Comparison of ENCODE assay signal across 1 cellular context in the genomic region with DNA sequence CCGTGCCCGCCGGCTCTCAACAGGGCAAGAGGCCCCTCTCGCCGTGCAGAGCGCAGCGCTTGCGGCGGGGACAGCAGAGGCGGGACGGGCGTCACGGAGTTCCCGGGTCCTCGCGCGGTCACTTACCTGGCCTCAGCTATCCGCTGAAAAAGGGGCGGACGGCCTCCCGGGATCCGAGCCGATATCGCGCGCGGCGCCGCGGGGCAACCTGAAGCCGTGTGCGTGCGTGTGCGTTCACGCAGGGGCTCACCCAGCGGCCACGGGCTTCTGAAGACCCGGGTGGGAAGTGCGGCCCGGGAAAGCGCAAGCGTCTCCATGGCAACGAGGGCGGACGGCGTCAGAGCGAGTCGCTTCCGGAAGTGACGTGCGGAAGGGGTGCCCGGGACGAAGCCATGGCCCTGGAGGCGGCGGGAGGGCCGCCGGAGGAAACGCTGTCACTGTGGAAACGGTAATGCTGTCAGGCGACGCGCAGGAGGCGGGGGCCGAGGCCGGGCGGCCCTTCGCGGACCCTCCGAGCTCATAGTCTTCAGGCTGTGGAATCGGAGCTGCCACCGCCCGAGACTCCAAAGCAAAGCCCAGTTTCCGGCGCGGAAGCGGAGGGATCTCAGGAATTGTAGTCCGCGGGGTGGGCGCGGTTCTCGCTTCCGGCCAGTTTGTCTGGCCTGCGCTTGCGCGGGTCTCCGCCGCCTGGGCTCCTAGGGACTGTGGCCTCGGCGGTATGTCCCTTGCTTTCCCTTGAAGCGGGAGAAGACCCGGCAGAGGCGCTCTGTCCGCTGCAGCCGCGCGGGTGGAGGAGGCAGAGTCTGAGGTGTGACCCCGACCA.
A peak's percentile ranks its signal among the peaks of the same experiment; 100 is the strongest.
TF ChIP-seq lines count a peak whose summit lies in the region.

A gene (plus strand): TSS at position 365 of the 823 bp plus-strand sequence. CDS start 28 bp downstream, at position 393.

TF ChIP-seq in HepG2, 621 proteins besides CTCF, POLR2A, EP300 and RAD21 (continued from another document and continues in another):
- TF ChIP-seq, protein P1, sequence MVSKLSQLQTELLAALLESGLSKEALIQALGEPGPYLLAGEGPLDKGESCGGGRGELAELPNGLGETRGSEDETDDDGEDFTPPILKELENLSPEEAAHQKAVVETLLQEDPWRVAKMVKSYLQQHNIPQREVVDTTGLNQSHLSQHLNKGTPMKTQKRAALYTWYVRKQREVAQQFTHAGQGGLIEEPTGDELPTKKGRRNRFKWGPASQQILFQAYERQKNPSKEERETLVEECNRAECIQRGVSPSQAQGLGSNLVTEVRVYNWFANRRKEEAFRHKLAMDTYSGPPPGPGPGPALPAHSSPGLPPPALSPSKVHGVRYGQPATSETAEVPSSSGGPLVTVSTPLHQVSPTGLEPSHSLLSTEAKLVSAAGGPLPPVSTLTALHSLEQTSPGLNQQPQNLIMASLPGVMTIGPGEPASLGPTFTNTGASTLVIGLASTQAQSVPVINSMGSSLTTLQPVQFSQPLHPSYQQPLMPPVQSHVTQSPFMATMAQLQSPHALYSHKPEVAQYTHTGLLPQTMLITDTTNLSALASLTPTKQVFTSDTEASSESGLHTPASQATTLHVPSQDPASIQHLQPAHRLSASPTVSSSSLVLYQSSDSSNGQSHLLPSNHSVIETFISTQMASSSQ (IDR thresholded peaks at IDR 0.05; ENCODE audit: low read depth) = peak; percentile 46; the same call in 1 of the 2 replicates
- TF ChIP-seq, protein P1 (CRISPR knock-in tag; IDR thresholded peaks at IDR 0.05; ENCODE audit: borderline replicate concordance) = peak; percentile 53; the same call in 1 of the 2 replicates
- TF ChIP-seq ZFY (CRISPR knock-in tag; IDR thresholded peaks at IDR 0.05) (peak; percentile 96), MEIS2 (CRISPR knock-in tag; IDR thresholded peaks at IDR 0.05) (peak; percentile 86), ZBTB20 (CRISPR knock-in tag; IDR thresholded peaks at IDR 0.05; ENCODE audit: borderline replicate concordance, low read depth) (peak; percentile 68; the same call in 1 of the 2 replicates), TCF7 (IDR thresholded peaks at IDR 0.05; ENCODE audit: low read depth) (no peak), ZNF256 (CRISPR knock-in tag; conservative IDR thresholded peaks at IDR 0.05) (peak; percentile 65; the same call in 1 of the 2 replicates), EHMT2 (IDR thresholded peaks at IDR 0.05; ENCODE audit: borderline replicate concordance, low read depth, low read length) (peak; percentile 72; the same call in 1 of the 2 replicates), ZFP82 (CRISPR knock-in tag; IDR thresholded peaks at IDR 0.05; ENCODE audit: borderline replicate concordance) (peak; percentile 25; the same call in 1 of the 2 replicates), TBX2 (CRISPR knock-in tag; IDR thresholded peaks at IDR 0.05; ENCODE audit: borderline replicate concordance) (peak; percentile 94), FOXP1 (IDR thresholded peaks at IDR 0.05) (no peak), FOXP1 (CRISPR knock-in tag; IDR thresholded peaks at IDR 0.05) (no peak), ZNF543 (CRISPR knock-in tag; IDR thresholded peaks at IDR 0.05) (peak; percentile 93), SMAD1 (CRISPR knock-in tag; IDR thresholded peaks at IDR 0.05; ENCODE audit: borderline replicate concordance, low read depth) (peak; percentile 65; the same call in 1 of the 2 replicates), ZNF296 (CRISPR knock-in tag; conservative IDR thresholded peaks at IDR 0.05) (no peak; the same call in none of the 2 replicates), ZNF230 (CRISPR knock-in tag; IDR thresholded peaks at IDR 0.05) (peak; percentile 65), ATF7 (IDR thresholded peaks at IDR 0.05) (no peak), ATF7 (CRISPR knock-in tag; IDR thresholded peaks at IDR 0.05) (peak; percentile 68; the same call in 1 of the 2 replicates), ZNF138 (CRISPR knock-in tag; IDR thresholded peaks at IDR 0.05; ENCODE audit: low read depth) (peak; percentile 27; the same call in 1 of the 2 replicates), ARNT (IDR thresholded peaks at IDR 0.05) (no peak), ZNF331 (CRISPR knock-in tag; IDR thresholded peaks at IDR 0.05) (peak; percentile 68), PHB2 (IDR thresholded peaks at IDR 0.05; ENCODE audit: partially characterized antibody) (no peak), MBD4 (IDR thresholded peaks at IDR 0.05; ENCODE audit: borderline replicate concordance, low read length) (no peak), KDM3A (CRISPR knock-in tag; IDR thresholded peaks at IDR 0.05; ENCODE audit: low read depth) (peak; percentile 55; the same call in 1 of the 2 replicates), ISL2 (CRISPR knock-in tag; IDR thresholded peaks at IDR 0.05) (peak; percentile 85), TBL1XR1 (IDR thresholded peaks at IDR 0.05; ENCODE audit: borderline replicate concordance, low read length, partially characterized antibody) (no peak), HNRNPUL1 (IDR thresholded peaks at IDR 0.05; ENCODE audit: low read depth, low read length) (no peak; the same call in 1 of the 2 replicates), ZFP41 (CRISPR knock-in tag; IDR thresholded peaks at IDR 0.05; ENCODE audit: borderline replicate concordance) (no peak; the same call in 1 of the 2 replicates), TCF12 (IDR thresholded peaks at IDR 0.05) (no peak), TCF12 (CRISPR knock-in tag; IDR thresholded peaks at IDR 0.05) (peak; percentile 44), ZNF749 (CRISPR knock-in tag; IDR thresholded peaks at IDR 0.05; ENCODE audit: borderline replicate concordance) (no peak)
- TF ChIP-seq, protein P2, sequence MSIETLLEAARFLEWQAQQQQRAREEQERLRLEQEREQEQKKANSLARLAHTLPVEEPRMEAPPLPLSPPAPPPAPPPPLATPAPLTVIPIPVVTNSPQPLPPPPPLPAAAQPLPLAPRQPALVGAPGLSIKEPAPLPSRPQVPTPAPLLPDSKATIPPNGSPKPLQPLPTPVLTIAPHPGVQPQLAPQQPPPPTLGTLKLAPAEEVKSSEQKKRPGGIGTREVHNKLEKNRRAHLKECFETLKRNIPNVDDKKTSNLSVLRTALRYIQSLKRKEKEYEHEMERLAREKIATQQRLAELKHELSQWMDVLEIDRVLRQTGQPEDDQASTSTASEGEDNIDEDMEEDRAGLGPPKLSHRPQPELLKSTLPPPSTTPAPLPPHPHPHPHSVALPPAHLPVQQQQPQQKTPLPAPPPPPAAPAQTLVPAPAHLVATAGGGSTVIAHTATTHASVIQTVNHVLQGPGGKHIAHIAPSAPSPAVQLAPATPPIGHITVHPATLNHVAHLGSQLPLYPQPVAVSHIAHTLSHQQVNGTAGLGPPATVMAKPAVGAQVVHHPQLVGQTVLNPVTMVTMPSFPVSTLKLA (IDR thresholded peaks at IDR 0.05) = peak; percentile 28; the same call in 1 of the 2 replicates
- TF ChIP-seq, protein P3, sequence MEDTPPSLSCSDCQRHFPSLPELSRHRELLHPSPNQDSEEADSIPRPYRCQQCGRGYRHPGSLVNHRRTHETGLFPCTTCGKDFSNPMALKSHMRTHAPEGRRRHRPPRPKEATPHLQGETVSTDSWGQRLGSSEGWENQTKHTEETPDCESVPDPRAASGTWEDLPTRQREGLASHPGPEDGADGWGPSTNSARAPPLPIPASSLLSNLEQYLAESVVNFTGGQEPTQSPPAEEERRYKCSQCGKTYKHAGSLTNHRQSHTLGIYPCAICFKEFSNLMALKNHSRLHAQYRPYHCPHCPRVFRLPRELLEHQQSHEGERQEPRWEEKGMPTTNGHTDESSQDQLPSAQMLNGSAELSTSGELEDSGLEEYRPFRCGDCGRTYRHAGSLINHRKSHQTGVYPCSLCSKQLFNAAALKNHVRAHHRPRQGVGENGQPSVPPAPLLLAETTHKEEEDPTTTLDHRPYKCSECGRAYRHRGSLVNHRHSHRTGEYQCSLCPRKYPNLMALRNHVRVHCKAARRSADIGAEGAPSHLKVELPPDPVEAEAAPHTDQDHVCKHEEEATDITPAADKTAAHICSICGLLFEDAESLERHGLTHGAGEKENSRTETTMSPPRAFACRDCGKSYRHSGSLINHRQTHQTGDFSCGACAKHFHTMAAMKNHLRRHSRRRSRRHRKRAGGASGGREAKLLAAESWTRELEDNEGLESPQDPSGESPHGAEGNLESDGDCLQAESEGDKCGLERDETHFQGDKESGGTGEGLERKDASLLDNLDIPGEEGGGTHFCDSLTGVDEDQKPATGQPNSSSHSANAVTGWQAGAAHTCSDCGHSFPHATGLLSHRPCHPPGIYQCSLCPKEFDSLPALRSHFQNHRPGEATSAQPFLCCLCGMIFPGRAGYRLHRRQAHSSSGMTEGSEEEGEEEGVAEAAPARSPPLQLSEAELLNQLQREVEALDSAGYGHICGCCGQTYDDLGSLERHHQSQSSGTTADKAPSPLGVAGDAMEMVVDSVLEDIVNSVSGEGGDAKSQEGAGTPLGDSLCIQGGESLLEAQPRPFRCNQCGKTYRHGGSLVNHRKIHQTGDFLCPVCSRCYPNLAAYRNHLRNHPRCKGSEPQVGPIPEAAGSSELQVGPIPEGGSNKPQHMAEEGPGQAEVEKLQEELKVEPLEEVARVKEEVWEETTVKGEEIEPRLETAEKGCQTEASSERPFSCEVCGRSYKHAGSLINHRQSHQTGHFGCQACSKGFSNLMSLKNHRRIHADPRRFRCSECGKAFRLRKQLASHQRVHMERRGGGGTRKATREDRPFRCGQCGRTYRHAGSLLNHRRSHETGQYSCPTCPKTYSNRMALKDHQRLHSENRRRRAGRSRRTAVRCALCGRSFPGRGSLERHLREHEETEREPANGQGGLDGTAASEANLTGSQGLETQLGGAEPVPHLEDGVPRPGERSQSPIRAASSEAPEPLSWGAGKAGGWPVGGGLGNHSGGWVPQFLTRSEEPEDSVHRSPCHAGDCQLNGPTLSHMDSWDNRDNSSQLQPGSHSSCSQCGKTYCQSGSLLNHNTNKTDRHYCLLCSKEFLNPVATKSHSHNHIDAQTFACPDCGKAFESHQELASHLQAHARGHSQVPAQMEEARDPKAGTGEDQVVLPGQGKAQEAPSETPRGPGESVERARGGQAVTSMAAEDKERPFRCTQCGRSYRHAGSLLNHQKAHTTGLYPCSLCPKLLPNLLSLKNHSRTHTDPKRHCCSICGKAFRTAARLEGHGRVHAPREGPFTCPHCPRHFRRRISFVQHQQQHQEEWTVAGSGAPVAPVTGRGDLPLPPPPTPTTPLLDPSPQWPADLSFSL (CRISPR knock-in tag; IDR thresholded peaks at IDR 0.05) = no peak
- TF ChIP-seq, protein P4, sequence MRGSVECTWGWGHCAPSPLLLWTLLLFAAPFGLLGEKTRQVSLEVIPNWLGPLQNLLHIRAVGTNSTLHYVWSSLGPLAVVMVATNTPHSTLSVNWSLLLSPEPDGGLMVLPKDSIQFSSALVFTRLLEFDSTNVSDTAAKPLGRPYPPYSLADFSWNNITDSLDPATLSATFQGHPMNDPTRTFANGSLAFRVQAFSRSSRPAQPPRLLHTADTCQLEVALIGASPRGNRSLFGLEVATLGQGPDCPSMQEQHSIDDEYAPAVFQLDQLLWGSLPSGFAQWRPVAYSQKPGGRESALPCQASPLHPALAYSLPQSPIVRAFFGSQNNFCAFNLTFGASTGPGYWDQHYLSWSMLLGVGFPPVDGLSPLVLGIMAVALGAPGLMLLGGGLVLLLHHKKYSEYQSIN (CRISPR knock-in tag; IDR thresholded peaks at IDR 0.05; ENCODE audit: borderline replicate concordance) = no peak
- TF ChIP-seq, protein P5, sequence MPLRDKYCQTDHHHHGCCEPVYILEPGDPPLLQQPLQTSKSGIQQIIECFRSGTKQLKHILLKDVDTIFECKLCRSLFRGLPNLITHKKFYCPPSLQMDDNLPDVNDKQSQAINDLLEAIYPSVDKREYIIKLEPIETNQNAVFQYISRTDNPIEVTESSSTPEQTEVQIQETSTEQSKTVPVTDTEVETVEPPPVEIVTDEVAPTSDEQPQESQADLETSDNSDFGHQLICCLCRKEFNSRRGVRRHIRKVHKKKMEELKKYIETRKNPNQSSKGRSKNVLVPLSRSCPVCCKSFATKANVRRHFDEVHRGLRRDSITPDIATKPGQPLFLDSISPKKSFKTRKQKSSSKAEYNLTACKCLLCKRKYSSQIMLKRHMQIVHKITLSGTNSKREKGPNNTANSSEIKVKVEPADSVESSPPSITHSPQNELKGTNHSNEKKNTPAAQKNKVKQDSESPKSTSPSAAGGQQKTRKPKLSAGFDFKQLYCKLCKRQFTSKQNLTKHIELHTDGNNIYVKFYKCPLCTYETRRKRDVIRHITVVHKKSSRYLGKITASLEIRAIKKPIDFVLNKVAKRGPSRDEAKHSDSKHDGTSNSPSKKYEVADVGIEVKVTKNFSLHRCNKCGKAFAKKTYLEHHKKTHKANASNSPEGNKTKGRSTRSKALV (CRISPR knock-in tag; IDR thresholded peaks at IDR 0.05) = 0 out of 2 replicates have a peak, but pooled peaks have one; percentile 14
- TF ChIP-seq, protein P6, sequence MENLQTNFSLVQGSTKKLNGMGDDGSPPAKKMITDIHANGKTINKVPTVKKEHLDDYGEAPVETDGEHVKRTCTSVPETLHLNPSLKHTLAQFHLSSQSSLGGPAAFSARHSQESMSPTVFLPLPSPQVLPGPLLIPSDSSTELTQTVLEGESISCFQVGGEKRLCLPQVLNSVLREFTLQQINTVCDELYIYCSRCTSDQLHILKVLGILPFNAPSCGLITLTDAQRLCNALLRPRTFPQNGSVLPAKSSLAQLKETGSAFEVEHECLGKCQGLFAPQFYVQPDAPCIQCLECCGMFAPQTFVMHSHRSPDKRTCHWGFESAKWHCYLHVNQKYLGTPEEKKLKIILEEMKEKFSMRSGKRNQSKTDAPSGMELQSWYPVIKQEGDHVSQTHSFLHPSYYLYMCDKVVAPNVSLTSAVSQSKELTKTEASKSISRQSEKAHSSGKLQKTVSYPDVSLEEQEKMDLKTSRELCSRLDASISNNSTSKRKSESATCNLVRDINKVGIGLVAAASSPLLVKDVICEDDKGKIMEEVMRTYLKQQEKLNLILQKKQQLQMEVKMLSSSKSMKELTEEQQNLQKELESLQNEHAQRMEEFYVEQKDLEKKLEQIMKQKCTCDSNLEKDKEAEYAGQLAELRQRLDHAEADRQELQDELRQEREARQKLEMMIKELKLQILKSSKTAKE (CRISPR knock-in tag; IDR thresholded peaks at IDR 0.05; ENCODE audit: borderline replicate concordance) = no peak
